10 cellular contexts compared by ENCODE assay signal in the genomic region with DNA sequence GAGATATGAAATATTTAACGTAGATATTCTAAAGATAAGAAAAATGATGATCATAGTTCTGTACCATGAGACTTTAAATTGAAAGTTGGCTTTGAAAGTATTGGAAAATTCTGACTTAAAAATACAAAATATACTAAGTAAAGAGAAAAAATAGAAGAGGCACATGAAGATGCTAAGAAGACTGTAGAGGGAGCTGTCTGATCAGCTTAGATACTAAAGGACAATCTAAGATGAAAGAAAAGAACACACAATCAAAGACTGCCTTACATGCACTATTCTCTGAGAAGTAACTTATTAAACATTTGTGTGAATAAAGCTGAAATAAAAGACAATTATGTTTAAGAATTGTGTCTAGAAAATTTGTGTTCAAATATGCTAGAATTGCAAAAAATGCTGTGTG. TPM values are rescaled to one million over a fixed set of nuclear protein-coding genes. Genes with fewer than 3 reads are reported as not detected.
DNase-seq lines count a peak whose midpoint lies in the region; ATAC-seq, FAIRE-seq and TF ChIP-seq lines count a peak whose summit lies in the region.
"Had no signal": no experiment of that assay in that cellular context is flagged by ENCODE, and none has a peak within 500 bp of the region (broad histone marks: within the 10 kb centered on the region; RNA-seq: fewer than 3 reads in every experiment).

No MANE protein-coding gene starts in this region.

- POLR2A ChIA-PET in K562 (lab: Yijun Ruan, JAX), result interaction anchor here (0.6 kb wide), 1 partner anchor 510 kb away, joined by 3 read pairs; no protein-coding TSS in a partner anchor

- H3K27me3 Mint-ChIP-seq in activated naive CD8-positive, alpha-beta T cell treated with anti-CD3 and anti-CD28 coated beads, Interleukin-2, amount 50 U/mL, for 24 hours, result peaks cover 4% of the 10 kb centered on the region

- H3K4me1 Mint-ChIP-seq in activated naive CD8-positive, alpha-beta T cell treated with anti-CD3 and anti-CD28 coated beads, Interleukin-2, amount 50 U/mL, for 24 hours, result no peaks in the 10 kb centered on the region
- H3K4me1 Mint-ChIP-seq: naive B cell had no signal

- no peaks in the 10 kb centered on the region for H3K4me1 ChIP-seq in K562 (replicated peaks in 1 of 2; ENCODE audit: control insufficient read depth in 2 of 2, insufficient read depth in 2 of 2, low read length in 2 of 2)
- H3K4me1 ChIP-seq in right lobe of liver, result no peaks in the 10 kb centered on the region

- no peak overlapping the region for H2AFZ ChIP-seq in K562 (ENCODE audit: low read depth, low read length)

- H3K4me2 ChIP-seq in K562 (ENCODE audit: insufficient read depth, low read length), result no peak overlapping the region

- 0% methylated on average over 1 of the region's 1 CpG for WGBS in K562 (ENCODE audit: insufficient coverage, low coverage, missing lambda C conversion rate)
- 18% methylated on average over 1 of the region's 1 CpG for WGBS in right lobe of liver (ENCODE audit: insufficient coverage, low coverage, low lambda C conversion rate, missing lambda C conversion rate)

- BruUV-seq in K562 (replicated peaks; lab: Mats Ljungman, UMichigan), result no TSS peak

- H4K20me1 ChIP-seq in K562 (replicated peaks; ENCODE audit: control insufficient read depth, insufficient read depth, low read length), result no peaks in the 10 kb centered on the region

- no peak for ATAC-seq in K562
- ATAC-seq in right lobe of liver, result peak; percentile 50 to 68 (median 65)
- no peak for ATAC-seq in activated naive CD8-positive, alpha-beta T cell treated with anti-CD3 and anti-CD28 coated beads, Interleukin-2, amount 50 U/mL, for 24 hours

- H3K27me3 ChIP-seq in K562 (ENCODE audit: control insufficient read depth in 2 of 2, insufficient read depth in 2 of 2, low read length in 2 of 2) (no peaks in the 10 kb centered on the region), right lobe of liver (no peaks in the 10 kb centered on the region), H7 (ENCODE audit: control insufficient read depth, insufficient read depth, low read length) (no peaks in the 10 kb centered on the region)

- H3K79me2 ChIP-seq in K562 (ENCODE audit: control insufficient read depth, insufficient read depth, low read length), result no peaks in the 10 kb centered on the region

- no peak overlapping the region for H3K9ac ChIP-seq in K562 (ENCODE audit: insufficient read depth in 1 of 2, low read depth in 2 of 2, low read length in 2 of 2)

- no peaks in the 10 kb centered on the region for H3K9me1 ChIP-seq in K562 (ENCODE audit: control insufficient read depth, insufficient read depth, low read length)

- no peaks in the 10 kb centered on the region for H3K9me3 ChIP-seq in K562 (replicated peaks; ENCODE audit: control insufficient read depth, insufficient read depth, low read depth, low read length)
- H3K9me3 ChIP-seq in right lobe of liver, result no peaks in the 10 kb centered on the region

- TF ChIP-seq CTCF in LNCAP (IDR thresholded peaks at IDR 0.05) (peak; percentile 47), K562 (IDR thresholded peaks at IDR 0.05 in 2 of 3, conservative IDR thresholded peaks at IDR 0.05 in 1 of 3; ENCODE audit: insufficient read depth in 2 of 3, low read depth in 1 of 3, low read length in 3 of 3) (peak in 1 of 3 experiments; percentile 60; a peak in 2 of 6 replicates), right lobe of liver (IDR thresholded peaks at IDR 0.05) (peak; percentile 45 to 63 (median 56))

- no peak overlapping the region for H3K4me3 Mint-ChIP-seq in activated naive CD8-positive, alpha-beta T cell treated with anti-CD3 and anti-CD28 coated beads, Interleukin-2, amount 50 U/mL, for 24 hours
- H3K4me3 Mint-ChIP-seq: naive B cell had no signal

- peaks cover 11% of the 10 kb centered on the region for H3K9me3 Mint-ChIP-seq in activated naive CD8-positive, alpha-beta T cell treated with anti-CD3 and anti-CD28 coated beads, Interleukin-2, amount 50 U/mL, for 24 hours

- H3K27ac ChIP-seq in K562 (ENCODE audit: extremely low read depth, low read depth, low read length) (no peak overlapping the region), right lobe of liver (no peak overlapping the region)

- TF ChIP-seq POLR2A in K562 (conservative IDR thresholded peaks at IDR 0.05) (no peak), right lobe of liver (IDR thresholded peaks at IDR 0.05) (no peak)

- in situ Hi-C loops in Caki2 (cut with HindIII; ENCODE audit: low pct_unique_long_range_greater_than_20kb, low sequenced_read_pairs) (no loop called here), K562 (cut with MboI) (no loop called here)

- H3K4me3 ChIP-seq in K562 (no peak overlapping the region), right lobe of liver (no peak overlapping the region), H7 (ENCODE audit: insufficient read depth, low read depth, low read length) (no peak overlapping the region)

- TF ChIP-seq RAD21 in K562 (CRISPR knock-in tag; conservative IDR thresholded peaks at IDR 0.05 in 1 of 2, IDR thresholded peaks at IDR 0.05 in 1 of 2), result peak; percentile 61 to 71

- no peak overlapping the region for H3K27ac Mint-ChIP-seq in activated naive CD8-positive, alpha-beta T cell treated with anti-CD3 and anti-CD28 coated beads, Interleukin-2, amount 50 U/mL, for 24 hours
- H3K27ac Mint-ChIP-seq: naive B cell had no signal

- H3K36me3 Mint-ChIP-seq in activated naive CD8-positive, alpha-beta T cell treated with anti-CD3 and anti-CD28 coated beads, Interleukin-2, amount 50 U/mL, for 24 hours (ENCODE audit: low read depth), result no peaks in the 10 kb centered on the region
- H3K36me3 Mint-ChIP-seq: naive B cell had no signal

- no peak for FAIRE-seq in K562 (lab: Jason Lieb, UNC)

- DNase-seq in Caki2 (ENCODE audit: low read depth) (peak; percentile 2), K562 (ENCODE audit: extremely low read depth in 1 of 4, low spot score in 3 of 4) (peak in 1 of 4 experiments; percentile 8), right lobe of liver (no peak), NCI-H1694 (lab: John Stamatoyannopoulos, UW) (no peak), NCI-H524 treated with DMSO at 0.1 percent for 48 hours (lab: John Stamatoyannopoulos, UW) (no peak), H7 (no peak)
- no peak for DNase-seq in activated naive CD8-positive, alpha-beta T cell treated with anti-CD3 and anti-CD28 coated beads, Interleukin-2, amount 50 U/mL, for 24 hours
- DNase-seq: naive B cell; stimulated activated CD8-positive, alpha-beta memory T cell treated with anti-CD3 and anti-CD28 coated beads, Interleukin-4, amount 100 ng/mL, for 48 hours had no signal

- CTCF ChIA-PET in K562 (lab: Yijun Ruan, JAX; ENCODE audit: low intra/inter-chr PET ratio), result interaction anchor here (1.0 kb wide), 1 partner anchor 441 kb away, joined by 3 read pairs; no protein-coding TSS in a partner anchor

- TF ChIP-seq EP300 in K562 (IDR thresholded peaks at IDR 0.05; ENCODE audit: low read length), result no peak

- H3K36me3 ChIP-seq in K562 (ENCODE audit: control insufficient read depth, insufficient read depth, low read length) (no peaks in the 10 kb centered on the region), right lobe of liver (no peaks in the 10 kb centered on the region), H7 (replicated peaks; ENCODE audit: control insufficient read depth, insufficient read depth, low read length) (no peaks in the 10 kb centered on the region)

- intact Hi-C loops in K562 (cut with micrococcal nuclease), result no loop called here
- intact Hi-C loops in right lobe of liver (cut with DNase I), result loop anchor here in 1 of 2 donors (10.0 kb wide), 1 partner anchor 131 kb away; no protein-coding TSS in a partner anchor

TF ChIP-seq in K562, 482 proteins besides CTCF, POLR2A, EP300 and RAD21:
- TF ChIP-seq SNAPC5 (CRISPR knock-in tag; IDR thresholded peaks at IDR 0.05) (no peak), ZNF316 (IDR thresholded peaks at IDR 0.05) (peak; percentile 4; the same call in 1 of the 2 replicates), MYNN (IDR thresholded peaks at IDR 0.05) (no peak), MYNN (CRISPR knock-in tag; IDR thresholded peaks at IDR 0.05) (no peak), DEAF1 (CRISPR knock-in tag; IDR thresholded peaks at IDR 0.05) (0 out of 2 replicates have a peak, but pooled peaks have one; percentile 13)

RNA-seq across cellular contexts. Expression of gene RBMXL2, which starts 55.1 kb away (rescaled TPM):
- total RNA-seq in Caki2 (2014; rRNA removed; shearing (Covaris generic); ENCODE audit: low replicate concordance), result not detected in 2 replicates
- total RNA-seq in K562 (2011; cell fraction: chromatin; rRNA removed; ENCODE audit: low replicate concordance), result 0.35 TPM in 1 of 2 replicates, not detected in the other
- 0.17 and 0.26 TPM in 2 replicates for total RNA-seq in K562 (2011; cell fraction: nucleolus; rRNA removed)
- total RNA-seq in K562 (2011; cell fraction: nucleoplasm; rRNA removed), result not detected in 2 replicates
- 0.41 and 0.45 TPM in 2 replicates for total RNA-seq in K562 (2014; rRNA removed)
- total RNA-seq in K562 (2014; rRNA removed; fragmentation: Illumina TruSeq; extraction: Trizol), result 0.13 and 0.15 TPM in 2 replicates
- total RNA-seq in K562 (2015; rRNA removed; fragmentation: Illumina TruSeq; extraction: Trizol), result 0.23 and 0.40 TPM in 2 replicates
- total RNA-seq in K562 (2021), result 0.24 and 0.25 TPM in 2 replicates
- polyA plus RNA-seq in K562 (2011; rRNA removed), result 0.07 TPM in 1 of 2 replicates, not detected in the other
- polyA plus RNA-seq in K562 (2011; cell fraction: cytosol; rRNA removed), result not detected in 2 replicates
- polyA plus RNA-seq in K562 (2011; cell fraction: nucleus; rRNA removed), result 0.34 and 0.43 TPM in 2 replicates
- 0.12 TPM in 1 of 2 replicates, not detected in the other for polyA plus RNA-seq in K562 (2012)
- 0.07 and 0.15 TPM in 2 replicates for polyA plus RNA-seq in K562 (2014; fragmentation: Illumina TruSeq; extraction: Trizol)
- not detected for polyA plus RNA-seq in K562 (2014; fragmentation: Nextera tagmentation; extraction: Ambion mirVana)
- polyA plus RNA-seq in K562 (2014; rRNA removed), result 0.18 and 0.19 TPM in 2 replicates
- polyA minus RNA-seq in K562 (2011; rRNA and poly(A)+ RNA removed), result 0.09 TPM in 1 of 2 replicates, not detected in the other
- not detected in 2 replicates for polyA minus RNA-seq in K562 (2011; cell fraction: cytosol; rRNA and poly(A)+ RNA removed)
- polyA minus RNA-seq in K562 (2011; cell fraction: nucleus; rRNA and poly(A)+ RNA removed), result 1.1 TPM in 2 replicates
- total RNA-seq in right lobe of liver, result not detected
- not detected in 2 replicates for total RNA-seq in H7 (2014; rRNA removed; shearing (Covaris generic))

Comparison
In these comparisons a context has a peak if more than half of its experiments do, and no peak if none do; other contexts are left out.
1. ATAC-seq: peak in right lobe of liver (4 of 4); none in K562 (single experiment) and activated naive CD8-positive, alpha-beta T cell treated with anti-CD3 and anti-CD28 coated beads, Interleukin-2, amount 50 U/mL, for 24 hours (single experiment).